12 cellular contexts compared by ENCODE assay signal in the genomic region with DNA sequence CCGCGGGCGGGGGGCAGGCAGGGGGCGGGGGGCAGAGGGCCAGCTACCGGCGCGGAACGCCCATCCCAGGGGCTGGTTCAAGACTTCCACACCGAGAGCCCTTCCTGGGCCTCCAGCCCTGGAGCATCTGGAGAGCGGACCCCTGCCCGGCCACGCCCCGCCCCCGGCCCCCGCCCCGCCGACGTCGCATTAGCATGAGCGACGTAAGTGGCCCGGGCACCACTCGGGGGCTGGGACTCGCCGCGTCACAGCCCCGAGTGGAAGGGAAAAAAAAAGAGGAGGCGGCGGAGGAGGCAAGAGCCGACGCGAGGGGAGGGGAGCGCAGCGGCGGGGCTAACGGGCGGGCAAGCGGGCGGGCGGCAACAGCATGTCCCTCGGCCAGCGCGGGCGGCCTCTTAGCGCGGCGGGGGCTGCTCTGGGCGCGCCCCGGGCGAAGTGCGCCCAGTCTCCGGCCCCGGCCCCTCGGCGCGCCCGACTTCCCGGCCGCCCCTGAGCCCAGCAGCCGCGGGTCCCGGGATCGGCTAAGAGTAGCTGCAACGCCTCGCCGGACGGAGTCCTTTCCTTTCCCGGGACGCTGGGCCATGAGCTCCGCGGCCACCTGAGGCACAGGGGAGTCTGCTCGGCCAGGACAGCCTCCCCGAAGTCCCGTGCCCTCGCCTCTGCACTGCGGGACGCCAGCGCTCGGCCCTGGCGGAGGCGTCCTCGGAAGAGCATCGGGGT. TPM values are rescaled to one million over a fixed set of nuclear protein-coding genes. Genes with fewer than 3 reads are reported as not detected.
A peak's percentile ranks its signal among the peaks of the same experiment; 100 is the strongest.
DNase-seq lines count a peak whose midpoint lies in the region; ATAC-seq and TF ChIP-seq lines count a peak whose summit lies in the region.
"Had no signal": no experiment of that assay in that cellular context is flagged by ENCODE, and none has a peak within 500 bp of the region (broad histone marks: within the 10 kb centered on the region; RNA-seq: fewer than 3 reads in every experiment).

A gene (plus strand): TSS at position 296 of the 720 bp plus-strand sequence. CDS start 431 bp downstream, outside the sequence.

- H3K27ac ChIP-seq in iPS-18a (ENCODE audit: low read length): no peak within 1 kb of the TSS
- no peak within 1 kb of the TSS for H3K27ac ChIP-seq in spleen
- H3K27ac ChIP-seq: epithelial cell of prostate, RWPE1 had no signal

- peaks cover 3% of the 10 kb centered on the region for H3K9me3 ChIP-seq in iPS-18a (ENCODE audit: control insufficient read depth, low read depth, low read length)
- peaks cover 0 to 18% (median 0%) of the 10 kb centered on the region in 8 donors for H3K9me3 ChIP-seq in spleen

- no peaks in the 10 kb centered on the region for H3K36me3 ChIP-seq in iPS-18a (ENCODE audit: control insufficient read depth, low read depth, low read length)
- H3K36me3 ChIP-seq in spleen: no peaks in the 10 kb centered on the region

- 2 to 5% (median 3%) methylated on average over 19 to 84 of the region's 84 CpGs for WGBS in spleen, 5 donors

- no peak for ATAC-seq in HG03135 (IDR thresholded peaks at IDR 0.05; ENCODE audit: unreplicated experiment)

- in situ Hi-C loops in ACHN (cut with HindIII; ENCODE audit: low pct_ligation_motif_present, low pct_unique_long_range_greater_than_20kb, low sequenced_read_pairs): no loop called here

- intact Hi-C loops in spleen (cut with DNase I; ENCODE audit: low total_unique reads): no loop called here

- TF ChIP-seq POLR2A in spleen (IDR thresholded peaks at IDR 0.05): no peak

- H3K4me3 ChIP-seq in iPS-18a (ENCODE audit: low read length) (peak within 1 kb of the TSS; percentile 59), spleen (peak within 1 kb of the TSS in 5 of 8 donors; percentile 0 to 24 (median 7))

- H3K4me1 ChIP-seq in iPS-18a (ENCODE audit: control insufficient read depth, low read depth, low read length): peaks cover 15% of the 10 kb centered on the region
- peaks cover 0 to 48% (median 23%) of the 10 kb centered on the region in 6 donors for H3K4me1 ChIP-seq in spleen

- no peak within 1 kb of the TSS for H3K9ac ChIP-seq in iPS-18a (ENCODE audit: low read length)

- no peak for TF ChIP-seq CTCF in spleen (IDR thresholded peaks at IDR 0.05 in 8 of 11, conservative IDR thresholded peaks at IDR 0.05 in 3 of 11)

- H3K27me3 ChIP-seq in iPS-18a (ENCODE audit: control insufficient read depth, insufficient read depth, low read length): peaks cover 99% of the 10 kb centered on the region
- H3K27me3 ChIP-seq in spleen (replicated peaks in 1 of 7): peaks cover 2 to 98% (median 81%) of the 10 kb centered on the region in 7 donors

- peak; percentile 61 for DNase-seq in NCI-H748 (lab: John Stamatoyannopoulos, UW; ENCODE audit: unreplicated experiment)
- DNase-seq in NCI-H748 treated with DMSO at 0.1 percent for 48 hours (lab: John Stamatoyannopoulos, UW): no peak
- peak; percentile 34 for DNase-seq in NCI-H82 treated with DMSO at 0.1 percent for 48 hours (lab: John Stamatoyannopoulos, UW; ENCODE audit: unreplicated experiment)
- DNase-seq in spleen: peak; percentile 58
- DNase-seq in ACHN: no peak
- no peak for DNase-seq in NCI-H524 (lab: John Stamatoyannopoulos, UW)
- DNase-seq: activated CD4-positive, alpha-beta T cell treated with anti-CD3 and anti-CD28 coated beads for 1 hour; activated naive CD8-positive, alpha-beta T cell treated with anti-CD3 and anti-CD28 coated beads for 36 hours had no signal

RNA-seq across cellular contexts. Expression of the gene that starts here (rescaled TPM):
- total RNA-seq in spleen: not detected
- polyA plus RNA-seq in spleen: not detected
- total RNA-seq: activated naive CD8-positive, alpha-beta T cell treated with anti-CD3 and anti-CD28 coated beads for 36 hours had no signal

Comparison
In these comparisons a context has a peak if more than half of its experiments do, and no peak if none do; other contexts are left out.
1. DNase-seq: peak in NCI-H748 (single experiment) and NCI-H82 treated with DMSO at 0.1 percent for 48 hours (single experiment); none in NCI-H748 treated with DMSO at 0.1 percent for 48 hours (single experiment), ACHN (single experiment) and NCI-H524 (0 of 2).
2. Peak in DNase-seq and H3K4me3 ChIP-seq in spleen; RNA of the gene not detected or under 1 TPM.